20 cellular contexts compared by ENCODE assay signal in the genomic region with DNA sequence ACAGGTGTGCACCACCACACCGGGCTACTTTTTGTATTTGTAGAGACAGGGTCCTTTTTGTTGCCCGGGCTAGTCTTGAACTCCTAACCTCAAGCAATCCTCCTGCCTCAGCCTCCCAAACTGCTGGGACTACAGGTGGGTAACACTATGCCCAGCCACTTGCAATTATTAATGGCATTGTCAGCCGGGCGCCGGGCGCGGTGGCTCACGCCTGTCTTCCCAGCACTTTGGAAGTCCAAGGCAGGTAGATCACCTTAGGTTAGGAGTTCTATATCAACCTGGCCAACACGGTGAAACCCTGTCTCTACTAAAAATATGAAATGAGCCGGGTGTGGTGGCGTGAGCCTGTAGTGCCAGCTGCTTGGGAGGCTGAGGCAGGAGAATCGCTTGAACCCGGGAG. TPM values are rescaled to one million over a fixed set of nuclear protein-coding genes. Genes with fewer than 3 reads are reported as not detected.
DNase-seq lines count a peak whose midpoint lies in the region; ATAC-seq and TF ChIP-seq lines count a peak whose summit lies in the region.
"Had no signal": no experiment of that assay in that cellular context is flagged by ENCODE, and none has a peak within 500 bp of the region (broad histone marks: within the 10 kb centered on the region; RNA-seq: fewer than 3 reads in every experiment).

No MANE protein-coding gene starts in this region.

- no peaks in the 10 kb centered on the region for H3K9me3 ChIP-seq in BLaER1 treated with 17β-estradiol and CSF1 and Interleukin-3, amounts not matched to agents 10 nM and 100 nM (replicated peaks in 1 of 11)
- no peaks in the 10 kb centered on the region for H3K9me3 ChIP-seq in HEK293 (ENCODE audit: control insufficient read depth, insufficient read depth, low read depth, low read length)
- H3K9me3 ChIP-seq: A549, Caco-2 had no signal

- CTCF ChIA-PET in HEK293 (lab: Yijun Ruan, JAX) = no interaction called here

- POLR2A ChIA-PET in HEK293 (lab: Yijun Ruan, JAX) = interaction anchor here (0.6 kb wide), 1 partner anchor 30 kb away, joined by 6 read pairs; no protein-coding TSS in a partner anchor

- no peaks in the 10 kb centered on the region for H3K27me3 ChIP-seq in BLaER1 treated with 17β-estradiol and CSF1 and Interleukin-3, amounts not matched to agents 10 nM and 100 nM
- H3K27me3 ChIP-seq: BE2C had no signal

- H3K36me3 ChIP-seq in BLaER1 treated with 17β-estradiol and CSF1 and Interleukin-3, amounts not matched to agents 10 nM and 100 nM = peaks cover 0 to 21% (median 11%) of the 10 kb centered on the region in 11 experiments; a peak in 13 of 22 replicates
- H3K36me3 ChIP-seq in HEK293 (ENCODE audit: control insufficient read depth in 2 of 2, insufficient read depth in 1 of 2, low read length in 2 of 2) = peaks cover 0 to under 1% of the 10 kb centered on the region in 2 experiments; a peak in 1 of 3 replicates

- no peaks in the 10 kb centered on the region for H3K9me3 Mint-ChIP-seq in nephron
- no peaks in the 10 kb centered on the region for H3K9me3 Mint-ChIP-seq in type B pancreatic cell
- H3K9me3 Mint-ChIP-seq: CD8-positive, alpha-beta T cell had no signal

- peaks cover 20 to 40% (median 30%) of the 10 kb centered on the region in 10 experiments for H3K4me1 ChIP-seq in BLaER1 treated with 17β-estradiol and CSF1 and Interleukin-3, amounts not matched to agents 10 nM and 100 nM
- no peaks in the 10 kb centered on the region for H3K4me1 ChIP-seq in HEK293 (ENCODE audit: control insufficient read depth, insufficient read depth, low read length)
- H3K4me1 ChIP-seq: BE2C had no signal

- H3K4me3 Mint-ChIP-seq in nephron = peak overlapping the region; percentile 81 to 86 (median 82)
- peak overlapping the region; percentile 85 for H3K4me3 Mint-ChIP-seq in type B pancreatic cell

- H3K27ac Mint-ChIP-seq in nephron = no peak overlapping the region
- peak overlapping the region; percentile 86 for H3K27ac Mint-ChIP-seq in type B pancreatic cell
- H3K27ac Mint-ChIP-seq: CD8-positive, alpha-beta T cell had no signal

- peaks cover 5% of the 10 kb centered on the region for H3K27me3 Mint-ChIP-seq in nephron (ENCODE audit: low read depth)
- peaks cover 10% of the 10 kb centered on the region for H3K27me3 Mint-ChIP-seq in type B pancreatic cell

- peaks cover 5 to 40% (median 13%) of the 10 kb centered on the region in 11 experiments for H4K20me1 ChIP-seq in BLaER1 treated with 17β-estradiol and CSF1 and Interleukin-3, amounts not matched to agents 10 nM and 100 nM

- H3K4me2 ChIP-seq in BLaER1 treated with 17β-estradiol and CSF1 and Interleukin-3, amounts not matched to agents 10 nM and 100 nM = peak overlapping the region in 7 of 11 experiments; percentile 61 to 86 (median 77); a peak in 7 of 22 replicates
- H3K4me2 ChIP-seq: A549 had no signal

- H3K4me3 ChIP-seq in BLaER1 treated with 17β-estradiol and CSF1 and Interleukin-3, amounts not matched to agents 10 nM and 100 nM = no peak overlapping the region
- H3K4me3 ChIP-seq in HEK293 (ENCODE audit: low read depth, low read length) = no peak overlapping the region
- H3K4me3 ChIP-seq: A549, GM23248 had no signal

- H3K36me3 Mint-ChIP-seq in nephron (ENCODE audit: low read depth) (peaks cover 3% of the 10 kb centered on the region), type B pancreatic cell (no peaks in the 10 kb centered on the region)

- no peak for ATAC-seq in GM18520 (IDR thresholded peaks at IDR 0.05; ENCODE audit: unreplicated experiment)
- ATAC-seq: A549; CD8-positive, alpha-beta T cell had no signal

- no peak for TF ChIP-seq CTCF in HEK293 (tag by site-specific recombination; IDR thresholded peaks at IDR 0.05)
- TF ChIP-seq CTCF in nephron (IDR thresholded peaks at IDR 0.05; ENCODE audit: unreplicated experiment in 3 of 3) = no peak
- no peak for TF ChIP-seq CTCF in type B pancreatic cell (conservative IDR thresholded peaks at IDR 0.05)

- DNase-seq in type B pancreatic cell (ENCODE audit: extremely low spot score, unreplicated experiment) (no peak), cerebellum (ENCODE audit: low spot score) (no peak), amygdala (lab: John Stamatoyannopoulos, UW) (no peak)
- DNase-seq: 8988T; ACHN; AML-193; BE2C; C1 segment of cervical spinal cord; Caco-2; CD8-positive, alpha-beta T cell; DMS153; DND-41; GM23248; H7; HCEC 1CT had no signal

- no peak overlapping the region for H3K9ac ChIP-seq in BLaER1 treated with 17β-estradiol and CSF1 and Interleukin-3, amounts not matched to agents 10 nM and 100 nM
- H3K9ac ChIP-seq: GM23248 had no signal

- H3K4me1 Mint-ChIP-seq in nephron (no peaks in the 10 kb centered on the region), type B pancreatic cell (ENCODE audit: unreplicated experiment) (peaks cover 11% of the 10 kb centered on the region)

- H3K27ac ChIP-seq in BLaER1 treated with 17β-estradiol and CSF1 and Interleukin-3, amounts not matched to agents 10 nM and 100 nM = no peak overlapping the region
- H3K27ac ChIP-seq in HEK293 (ENCODE audit: extremely low read depth, low read depth, low read length) = no peak overlapping the region
- H3K27ac ChIP-seq: A549, GM23248 had no signal

TF ChIP-seq in HEK293, 187 proteins besides CTCF, POLR2A, EP300 and RAD21:
- no peak for TF ChIP-seq ZNF785 (tag by site-specific recombination; IDR thresholded peaks at IDR 0.05)
- 0 out of 2 replicates have a peak, but pooled peaks have one; percentile 17 for TF ChIP-seq ZNF121 (tag by site-specific recombination; IDR thresholded peaks at IDR 0.05)

RNA-seq across cellular contexts. Expression of a gene that starts 2.7 kb away (rescaled TPM):
- 79.0 and 82.0 TPM in 2 replicates for total RNA-seq in type B pancreatic cell (ENCODE audit: low replicate concordance)
- 36.5 TPM for total RNA-seq in cerebellum

RNA-seq across cellular contexts. Expression of a gene that starts 21.8 kb away (rescaled TPM):
- total RNA-seq in type B pancreatic cell (ENCODE audit: low replicate concordance) = 78.8 and 110 TPM in 2 replicates
- 39.5 TPM for total RNA-seq in cerebellum

RNA-seq across cellular contexts. Expression of a gene that starts 34.4 kb away (rescaled TPM):
- total RNA-seq in type B pancreatic cell (ENCODE audit: low replicate concordance) = 191 and 290 TPM in 2 replicates
- total RNA-seq in cerebellum = 34.8 TPM

RNA-seq across cellular contexts. Expression of a gene that starts 47.0 kb away (rescaled TPM):
- total RNA-seq in type B pancreatic cell (ENCODE audit: low replicate concordance) = 0.24 TPM in 1 of 2 replicates, not detected in the other
- 0.36 TPM for total RNA-seq in cerebellum
- total RNA-seq: Caco-2; CD8-positive, alpha-beta T cell; GM23248 had no signal

RNA-seq across cellular contexts. Expression of a gene that starts 58.0 kb away (rescaled TPM):
- total RNA-seq in type B pancreatic cell (ENCODE audit: low replicate concordance) (3.4 and 10.6 TPM in 2 replicates), cerebellum (not detected)
